Comparison of ENCODE assay signal across 8 cellular contexts in genomic region chr15:77118787-77119410, GRCh38. TPM values are rescaled to one million over a fixed set of nuclear protein-coding genes. Genes with fewer than 3 reads are reported as not detected.
DNase-seq lines count a peak whose midpoint lies in the region; ATAC-seq, FAIRE-seq and TF ChIP-seq lines count a peak whose summit lies in the region.

No MANE protein-coding gene starts in this region.

- H3K36me3 ChIP-seq in CD4-positive, alpha-beta memory T cell (ENCODE audit: insufficient read depth, low read length) = no peaks in the 10 kb centered on the region

- peak in 4 of 5 donors; percentile 42 to 48 (median 44) for DNase-seq in CD4-positive, alpha-beta memory T cell
- DNase-seq in H54 (ENCODE audit: insufficient read length, low spot score) (peak; percentile 15), NCI-H526 treated with DMSO at 0.1 percent for 48 hours (lab: John Stamatoyannopoulos, UW) (peak; percentile 47), glutamatergic neuron (no peak), pulmonary artery endothelial cell (ENCODE audit: low read depth, low spot score) (peak; percentile 26)
- DNase-seq in activated naive CD4-positive, alpha-beta T cell treated with anti-CD3 and anti-CD28 coated beads, Interleukin-2, amount 10 ng/mL, durations not matched to agents 7 days and 5 days = peak; percentile 59

- TF ChIP-seq POLR2A in H54 (IDR thresholded peaks at IDR 0.05; ENCODE audit: low read depth, low read length) = no peak

- H3K4me3 Mint-ChIP-seq in CD4-positive, alpha-beta memory T cell = no peak overlapping the region
- no peak overlapping the region for H3K4me3 Mint-ChIP-seq in activated naive CD4-positive, alpha-beta T cell treated with anti-CD3 and anti-CD28 coated beads, Interleukin-2, amount 10 ng/mL, durations not matched to agents 7 days and 5 days
- no peak overlapping the region for H3K4me3 Mint-ChIP-seq in glutamatergic neuron (ENCODE audit: unreplicated experiment)

- no peak for FAIRE-seq in H54 (lab: Jason Lieb, UNC)

- H3K27me3 Mint-ChIP-seq in CD4-positive, alpha-beta memory T cell = no peaks in the 10 kb centered on the region
- no peaks in the 10 kb centered on the region for H3K27me3 Mint-ChIP-seq in activated naive CD4-positive, alpha-beta T cell treated with anti-CD3 and anti-CD28 coated beads, Interleukin-2, amount 10 ng/mL, durations not matched to agents 7 days and 5 days
- peaks cover 6% of the 10 kb centered on the region for H3K27me3 Mint-ChIP-seq in glutamatergic neuron (ENCODE audit: unreplicated experiment)

- H3K4me1 Mint-ChIP-seq in CD4-positive, alpha-beta memory T cell = peaks cover 0 to 3% (median 2%) of the 10 kb centered on the region in 4 donors
- peaks cover 6% of the 10 kb centered on the region for H3K4me1 Mint-ChIP-seq in activated naive CD4-positive, alpha-beta T cell treated with anti-CD3 and anti-CD28 coated beads, Interleukin-2, amount 10 ng/mL, durations not matched to agents 7 days and 5 days
- H3K4me1 Mint-ChIP-seq in glutamatergic neuron (ENCODE audit: low read depth, unreplicated experiment) = peaks cover 17% of the 10 kb centered on the region

- no peaks in the 10 kb centered on the region for H3K9me3 Mint-ChIP-seq in CD4-positive, alpha-beta memory T cell
- no peaks in the 10 kb centered on the region for H3K9me3 Mint-ChIP-seq in activated naive CD4-positive, alpha-beta T cell treated with anti-CD3 and anti-CD28 coated beads, Interleukin-2, amount 10 ng/mL, durations not matched to agents 7 days and 5 days
- H3K9me3 Mint-ChIP-seq in glutamatergic neuron (ENCODE audit: unreplicated experiment) = peaks cover 1% of the 10 kb centered on the region

- no peak overlapping the region for H3K27ac ChIP-seq in CD4-positive, alpha-beta memory T cell (ENCODE audit: low read depth, low read length)

- intact Hi-C loops in CD4-positive, alpha-beta memory T cell (cut with micrococcal nuclease) = loop anchor here (1.0 to 5.0 kb wide), 3 partner anchors 147 to 424 kb away; no protein-coding TSS in a partner anchor

- no peaks in the 10 kb centered on the region for H3K9me3 ChIP-seq in CD4-positive, alpha-beta memory T cell (ENCODE audit: control insufficient read depth in 1 of 2, low read length in 2 of 2)

- H3K36me3 Mint-ChIP-seq in CD4-positive, alpha-beta memory T cell = no peaks in the 10 kb centered on the region
- H3K36me3 Mint-ChIP-seq in activated naive CD4-positive, alpha-beta T cell treated with anti-CD3 and anti-CD28 coated beads, Interleukin-2, amount 10 ng/mL, durations not matched to agents 7 days and 5 days = no peaks in the 10 kb centered on the region
- H3K36me3 Mint-ChIP-seq in glutamatergic neuron (ENCODE audit: unreplicated experiment) = peaks cover 2% of the 10 kb centered on the region

- no peak overlapping the region for H3K4me3 ChIP-seq in CD4-positive, alpha-beta memory T cell (ENCODE audit: low read length in 2 of 2)

- ATAC-seq in HG02973 (IDR thresholded peaks at IDR 0.05; ENCODE audit: unreplicated experiment) (no peak), GM18870 (IDR thresholded peaks at IDR 0.05; ENCODE audit: unreplicated experiment) (no peak)

- CTCF ChIA-PET in CD4-positive, alpha-beta memory T cell (lab: Charles Lee; ENCODE audit: partially characterized antibody) = interaction anchor here (1.0 to 5.1 kb wide), 17 partner anchors 9 to 425 kb away, joined by 3 to 63 read pairs (median 4); no protein-coding TSS in a partner anchor
- CTCF ChIA-PET in activated naive CD4-positive, alpha-beta T cell treated with anti-CD3 and anti-CD28 coated beads, Interleukin-2, amount 10 ng/mL, durations not matched to agents 7 days and 5 days (lab: Charles Lee) = interaction anchor here (0.7 to 5.2 kb wide), 19 partner anchors 12 to 424 kb away, joined by 3 to 33 read pairs (median 8); partner anchors contain the start of gene PSTPIP1

- no peaks in the 10 kb centered on the region for H3K27me3 ChIP-seq in CD4-positive, alpha-beta memory T cell (ENCODE audit: insufficient read depth, low read length)

- no peaks in the 10 kb centered on the region for H3K4me1 ChIP-seq in CD4-positive, alpha-beta memory T cell (ENCODE audit: insufficient read depth, low read length)

- POLR2A ChIA-PET in CD4-positive, alpha-beta memory T cell (lab: Charles Lee; ENCODE audit: partially characterized antibody) = interaction anchor here (1.0 kb wide), 1 partner anchor 425 kb away, joined by 3 read pairs; no protein-coding TSS in a partner anchor

- peak; percentile 57 for TF ChIP-seq CTCF in glutamatergic neuron (IDR thresholded peaks at IDR 0.05; ENCODE audit: partially characterized antibody, unreplicated experiment)

- H3K27ac Mint-ChIP-seq in CD4-positive, alpha-beta memory T cell = no peak overlapping the region
- no peak overlapping the region for H3K27ac Mint-ChIP-seq in activated naive CD4-positive, alpha-beta T cell treated with anti-CD3 and anti-CD28 coated beads, Interleukin-2, amount 10 ng/mL, durations not matched to agents 7 days and 5 days
- H3K27ac Mint-ChIP-seq in glutamatergic neuron (ENCODE audit: unreplicated experiment) = no peak overlapping the region

RNA-seq across cellular contexts. Expression of gene TSPAN3, which starts 48.0 kb away (rescaled TPM):
- 10 to 100 TPM; 13.3 to 14.3 TPM for total RNA-seq in CD4-positive, alpha-beta memory T cell
- polyA plus RNA-seq in CD4-positive, alpha-beta memory T cell = 10 to 100 TPM; 35.7 to 35.9 TPM
- total RNA-seq in glutamatergic neuron (ENCODE audit: unreplicated experiment) = 190 TPM
- 308 and 341 TPM in 2 replicates for total RNA-seq in pulmonary artery endothelial cell

Comparison
In these comparisons a context has a peak if more than half of its experiments do, and no peak if none do; other contexts are left out.
1. RNA of gene TSPAN3, which starts 48.0 kb away (total RNA-seq): 308 to 341 TPM in pulmonary artery endothelial cell and 190 TPM in glutamatergic neuron (single experiment); 13.3 to 14.3 TPM in CD4-positive, alpha-beta memory T cell; every median in the first group is over 10 times any median in the second.